ENCODE assay signal across 39 cellular contexts in the genomic region with DNA sequence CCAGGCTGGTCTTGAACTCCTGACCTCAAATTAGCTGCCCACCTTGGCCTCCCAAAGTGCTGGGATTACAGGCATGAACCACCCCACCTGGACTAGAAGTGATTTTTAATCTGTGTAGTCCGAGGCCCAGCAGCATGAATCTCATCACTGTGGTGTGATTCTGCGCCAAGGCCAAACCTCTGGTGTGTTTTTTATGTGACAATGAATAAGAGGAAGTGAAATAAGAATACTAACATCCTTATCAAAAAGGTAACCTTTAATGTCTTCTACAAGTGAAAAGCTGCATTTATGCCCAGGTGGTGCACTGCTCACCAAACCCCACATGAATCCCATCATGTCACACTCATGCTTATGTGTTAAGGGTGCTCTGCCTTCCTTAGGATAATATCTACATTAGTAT.
"Had no signal": no experiment of that assay in that cellular context is flagged by ENCODE, and none has a peak within 500 bp of the region (broad histone marks: within the 10 kb centered on the region; RNA-seq: fewer than 3 reads in every experiment).

No MANE protein-coding gene starts in this region.

- H3K27ac Mint-ChIP-seq: activated B cell treated with CpG ODN at 0.5 μM for 24 hours; activated CD4-positive, alpha-beta memory T cell treated with anti-CD3 and anti-CD28 coated beads for 36 hours; activated CD4-positive, alpha-beta T cell treated with anti-CD3 and anti-CD28 coated beads, Interleukin-2, amount 10 ng/mL, durations not matched to agents 24 days and 14 days; activated CD8-positive, alpha-beta T cell treated with anti-CD3 and anti-CD28 coated beads for 36 hours; activated naive CD4-positive, alpha-beta T cell treated with anti-CD3 and anti-CD28 coated beads, Interleukin-2, amount 10 ng/mL, durations not matched to agents 7 days and 5 days; activated naive CD4-positive, alpha-beta T cell treated with anti-CD3 and anti-CD28 coated beads, Interleukin-2, amount 50 U/mL, for 24 hours; activated naive CD8-positive, alpha-beta T cell; activated naive CD8-positive, alpha-beta T cell treated with anti-CD3 and anti-CD28 coated beads, Interleukin-2, amount 10 ng/mL, durations not matched to agents 7 days and 5 days; activated naive CD8-positive, alpha-beta T cell treated with anti-CD3 and anti-CD28 coated beads, Interleukin-2, amount 50 U/mL, for 24 hours; activated T-cell treated with anti-CD3 and anti-CD28 coated beads, Interleukin-2, amount 50 U/mL, for 72 hours; activated T-helper 1 cell treated with anti-CD3 and anti-CD28 coated beads, Interleukin-12 subunit alpha, Interleukin-12 subunit beta, Interleukin-2, Interleukin-4 antibody, amounts not matched to agents 30 ng/mL and 10 ng/mL and 1 ng/mL, durations not matched to agents 14 hours and 24 hours and 36 hours; activated T-helper 17 cell treated with anti-CD3 and anti-CD28 coated beads, Interleukin-2, amount 50 U/mL, for 72 hours; brain; T-helper 1 cell treated with Interleukin-12 subunit alpha and Interleukin-12 subunit beta and Interleukin-4 antibody, amounts not matched to agents 30 μg/mL and 1 μg/mL, for 36 hours; T-helper 2 cell treated with Interferon-gamma antibody and Interleukin-4, amounts not matched to agents 5 μg/mL and 100 μg/mL, for 36 hours had no signal

- H3K4me1 ChIP-seq: ascending aorta had no signal

- H3K9me3 Mint-ChIP-seq: activated B cell treated with CpG ODN at 0.5 μM for 24 hours; activated CD4-positive, alpha-beta memory T cell treated with anti-CD3 and anti-CD28 coated beads for 36 hours; activated CD8-positive, alpha-beta T cell treated with anti-CD3 and anti-CD28 coated beads for 36 hours; activated naive CD4-positive, alpha-beta T cell treated with anti-CD3 and anti-CD28 coated beads, Interleukin-2, amount 10 ng/mL, durations not matched to agents 7 days and 5 days; activated naive CD4-positive, alpha-beta T cell treated with anti-CD3 and anti-CD28 coated beads, Interleukin-2, amount 50 U/mL, for 24 hours; activated naive CD8-positive, alpha-beta T cell treated with anti-CD3 and anti-CD28 coated beads, Interleukin-2, amount 10 ng/mL, durations not matched to agents 7 days and 5 days; activated naive CD8-positive, alpha-beta T cell treated with anti-CD3 and anti-CD28 coated beads, Interleukin-2, amount 50 U/mL, for 24 hours; activated T-cell treated with anti-CD3 and anti-CD28 coated beads, Interleukin-2, amount 50 U/mL, for 4 hours; activated T-cell treated with anti-CD3 and anti-CD28 coated beads, Interleukin-2, amount 50 U/mL, for 72 hours; activated T-helper 1 cell treated with anti-CD3 and anti-CD28 coated beads, Interleukin-12 subunit alpha, Interleukin-12 subunit beta, Interleukin-2, Interleukin-4 antibody, amounts not matched to agents 30 ng/mL and 10 ng/mL and 1 ng/mL, durations not matched to agents 14 hours and 24 hours and 36 hours; activated T-helper 17 cell treated with anti-CD3 and anti-CD28 coated beads, Interleukin-2, amount 50 U/mL, for 72 hours; central memory CD8-positive, alpha-beta T cell; T-helper 1 cell treated with Interleukin-12 subunit alpha and Interleukin-12 subunit beta and Interleukin-4 antibody, amounts not matched to agents 30 μg/mL and 1 μg/mL, for 36 hours; T-helper 2 cell treated with Interferon-gamma antibody and Interleukin-4, amounts not matched to agents 5 μg/mL and 100 μg/mL, for 36 hours had no signal

- H3K27me3 Mint-ChIP-seq: activated CD8-positive, alpha-beta T cell treated with anti-CD3 and anti-CD28 coated beads for 36 hours; activated naive CD4-positive, alpha-beta T cell treated with anti-CD3 and anti-CD28 coated beads, Interleukin-2, amount 10 ng/mL, durations not matched to agents 7 days and 5 days; activated naive CD4-positive, alpha-beta T cell treated with anti-CD3 and anti-CD28 coated beads, Interleukin-2, amount 50 U/mL, for 24 hours; activated naive CD8-positive, alpha-beta T cell; activated naive CD8-positive, alpha-beta T cell treated with anti-CD3 and anti-CD28 coated beads, Interleukin-2, amount 50 U/mL, for 24 hours; brain had no signal

- ATAC-seq: activated CD8-positive, alpha-beta T cell treated with anti-CD3 and anti-CD28 coated beads for 36 hours; activated naive CD8-positive, alpha-beta T cell treated with anti-CD3 and anti-CD28 coated beads, Interleukin-2, amount 50 U/mL, for 24 hours; activated T-cell treated with anti-CD3 and anti-CD28 coated beads, Interleukin-2, amount 50 U/mL, for 4 hours; activated T-cell treated with anti-CD3 and anti-CD28 coated beads, Interleukin-2, amount 50 U/mL, for 72 hours; activated T-helper 17 cell treated with anti-CD3 and anti-CD28 coated beads, Interleukin-2, amount 50 U/mL, for 72 hours had no signal

- H3K36me3 ChIP-seq: ascending aorta, cardiac muscle cell had no signal

- H3K4me1 Mint-ChIP-seq: activated B cell treated with CpG ODN at 0.5 μM for 24 hours; activated CD4-positive, alpha-beta T cell treated with anti-CD3 and anti-CD28 coated beads, Interleukin-2, amount 10 ng/mL, durations not matched to agents 24 days and 14 days; activated naive CD4-positive, alpha-beta T cell treated with anti-CD3 and anti-CD28 coated beads, Interleukin-2, amount 10 ng/mL, durations not matched to agents 7 days and 5 days; activated naive CD4-positive, alpha-beta T cell treated with anti-CD3 and anti-CD28 coated beads, Interleukin-2, amount 50 U/mL, for 24 hours; activated naive CD8-positive, alpha-beta T cell treated with anti-CD3 and anti-CD28 coated beads, Interleukin-2, amount 10 ng/mL, durations not matched to agents 7 days and 5 days; activated naive CD8-positive, alpha-beta T cell treated with anti-CD3 and anti-CD28 coated beads, Interleukin-2, amount 50 U/mL, for 24 hours; activated T-helper 17 cell treated with anti-CD3 and anti-CD28 coated beads, Interleukin-2, amount 50 U/mL, for 72 hours; brain; central memory CD8-positive, alpha-beta T cell had no signal

- H3K4me3 Mint-ChIP-seq: activated B cell treated with CpG ODN at 0.5 μM for 24 hours; activated CD4-positive, alpha-beta memory T cell treated with anti-CD3 and anti-CD28 coated beads for 36 hours; activated CD4-positive, alpha-beta T cell treated with anti-CD3 and anti-CD28 coated beads, Interleukin-2, amount 10 ng/mL, durations not matched to agents 24 days and 14 days; activated CD8-positive, alpha-beta T cell treated with anti-CD3 and anti-CD28 coated beads for 36 hours; activated naive CD4-positive, alpha-beta T cell treated with anti-CD3 and anti-CD28 coated beads, Interleukin-2, amount 10 ng/mL, durations not matched to agents 7 days and 5 days; activated naive CD4-positive, alpha-beta T cell treated with anti-CD3 and anti-CD28 coated beads, Interleukin-2, amount 50 U/mL, for 24 hours; activated naive CD8-positive, alpha-beta T cell; activated naive CD8-positive, alpha-beta T cell treated with anti-CD3 and anti-CD28 coated beads, Interleukin-2, amount 10 ng/mL, durations not matched to agents 7 days and 5 days; activated naive CD8-positive, alpha-beta T cell treated with anti-CD3 and anti-CD28 coated beads, Interleukin-2, amount 50 U/mL, for 24 hours; activated T-cell treated with anti-CD3 and anti-CD28 coated beads, Interleukin-2, amount 50 U/mL, for 4 hours; activated T-cell treated with anti-CD3 and anti-CD28 coated beads, Interleukin-2, amount 50 U/mL, for 72 hours; activated T-helper 1 cell treated with anti-CD3 and anti-CD28 coated beads, Interleukin-12 subunit alpha, Interleukin-12 subunit beta, Interleukin-2, Interleukin-4 antibody, amounts not matched to agents 30 ng/mL and 10 ng/mL and 1 ng/mL, durations not matched to agents 14 hours and 24 hours and 36 hours; activated T-helper 17 cell treated with anti-CD3 and anti-CD28 coated beads, Interleukin-2, amount 50 U/mL, for 72 hours; brain; central memory CD8-positive, alpha-beta T cell; T-helper 1 cell treated with Interleukin-12 subunit alpha and Interleukin-12 subunit beta and Interleukin-4 antibody, amounts not matched to agents 30 μg/mL and 1 μg/mL, for 36 hours; T-helper 2 cell treated with Interferon-gamma antibody and Interleukin-4, amounts not matched to agents 5 μg/mL and 100 μg/mL, for 36 hours had no signal

- DNase-seq: activated B cell treated with CpG ODN at 0.5 μM for 24 hours; activated CD4-positive, alpha-beta memory T cell treated with anti-CD3 and anti-CD28 coated beads for 36 hours; activated CD4-positive, alpha-beta T cell treated with anti-CD3 and anti-CD28 coated beads for 4 hours; activated CD4-positive, alpha-beta T cell treated with anti-CD3 and anti-CD28 coated beads, Interleukin-2, amount 10 ng/mL, durations not matched to agents 24 days and 14 days; activated CD4-positive, alpha-beta T cell treated with anti-CD3 and anti-CD28 coated beads, Interleukin-2, amount 50 U/mL, for 1 hour; activated CD4-positive, alpha-beta T cell treated with anti-CD3 and anti-CD28 coated beads, Interleukin-2, amount 50 U/mL, for 4 hours; activated CD4-positive, CD25-positive, alpha-beta regulatory T cell treated with anti-CD3 and anti-CD28 coated beads, Interleukin-2, amount 50 U/mL, for 72 hours; activated CD8-positive, alpha-beta memory T cell treated with anti-CD3 and anti-CD28 coated beads, Interleukin-2, amount 50 U/mL, for 4 hours; activated CD8-positive, alpha-beta T cell treated with anti-CD3 and anti-CD28 coated beads for 36 hours; activated effector memory CD4-positive, alpha-beta T cell treated with anti-CD3 and anti-CD28 coated beads, Interleukin-2, amount 50 U/mL, for 16 hours; activated gamma-delta T cell treated with Interleukin-2 at 50 U/mL for 16 hours; activated naive CD4-positive, alpha-beta T cell; activated naive CD4-positive, alpha-beta T cell treated with anti-CD3 and anti-CD28 coated beads, Interleukin-2, amount 10 ng/mL, durations not matched to agents 7 days and 5 days; activated naive CD8-positive, alpha-beta T cell treated with anti-CD3 and anti-CD28 coated beads, Interleukin-2, amount 10 ng/mL, durations not matched to agents 7 days and 5 days; activated naive CD8-positive, alpha-beta T cell treated with anti-CD3 and anti-CD28 coated beads, Interleukin-2, amount 50 U/mL, for 24 hours; activated T-cell treated with anti-CD3 and anti-CD28 coated beads for 4 hours; activated T-cell treated with anti-CD3 and anti-CD28 coated beads, Interleukin-2, amount 50 U/mL, for 1 hour; activated T-cell treated with anti-CD3 and anti-CD28 coated beads, Interleukin-2, amount 50 U/mL, for 4 hours; activated T-cell treated with anti-CD3 and anti-CD28 coated beads, Interleukin-2, amount 50 U/mL, for 72 hours; amygdala; anterior cingulate cortex; caudate nucleus; cerebellar nuclear complex; T-helper 1 cell; T-helper 2 cell; T-helper 9 cell had no signal

- FAIRE-seq: bronchial epithelial cell, TTC549 had no signal

- H3K36me3 Mint-ChIP-seq: activated CD4-positive, alpha-beta memory T cell treated with anti-CD3 and anti-CD28 coated beads for 36 hours; activated naive CD4-positive, alpha-beta T cell treated with anti-CD3 and anti-CD28 coated beads, Interleukin-2, amount 10 ng/mL, durations not matched to agents 7 days and 5 days; activated naive CD4-positive, alpha-beta T cell treated with anti-CD3 and anti-CD28 coated beads, Interleukin-2, amount 50 U/mL, for 24 hours; activated naive CD8-positive, alpha-beta T cell; activated naive CD8-positive, alpha-beta T cell treated with anti-CD3 and anti-CD28 coated beads, Interleukin-2, amount 10 ng/mL, durations not matched to agents 7 days and 5 days; brain had no signal

- H3K27me3 ChIP-seq: ascending aorta, cardiac muscle cell had no signal

- H3K27ac ChIP-seq: ascending aorta, cardiac muscle cell, VCaP had no signal

- H3K4me3 ChIP-seq: ascending aorta, cardiac muscle cell had no signal

- H3K9me3 ChIP-seq: ascending aorta had no signal
